In the genomic region with DNA sequence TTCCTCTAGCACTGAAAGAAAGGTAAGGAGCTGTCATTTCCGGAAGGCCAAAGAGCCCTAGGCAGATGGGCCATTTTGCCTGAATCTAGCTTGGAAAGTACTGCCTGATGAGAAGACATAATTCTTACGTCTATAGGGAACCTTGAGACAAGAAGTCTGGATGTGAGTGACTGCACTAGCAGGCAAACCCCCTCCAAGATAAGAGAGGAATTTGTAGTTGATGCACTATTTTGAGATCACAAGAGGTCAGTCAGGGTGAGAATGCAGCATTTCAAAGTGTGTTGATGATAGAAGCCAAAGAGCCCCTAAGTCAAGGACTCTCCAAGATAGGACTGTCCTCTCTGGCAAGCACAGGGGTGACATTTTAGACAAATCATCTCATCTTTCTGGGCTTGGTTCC, we compare ENCODE assay signal across 23 cellular contexts.
"Had no signal": no experiment of that assay in that cellular context is flagged by ENCODE, and none has a peak within 500 bp of the region (broad histone marks: within the 10 kb centered on the region; RNA-seq: fewer than 3 reads in every experiment).

No MANE protein-coding gene starts in this region.

- H3K27me3 ChIP-seq: ovary, stomach, upper lobe of right lung had no signal

- H3K36me3 ChIP-seq: ovary, stomach, upper lobe of right lung had no signal

- H3K4me1 Mint-ChIP-seq: activated naive CD8-positive, alpha-beta T cell treated with anti-CD3 and anti-CD28 coated beads for 36 hours; naive B cell had no signal

- ATAC-seq: foreskin keratinocyte, left lobe of liver, mucosa of descending colon, sciatic nerve, upper lobe of right lung had no signal

- H3K9me3 ChIP-seq: mucosa of descending colon, ovary, stomach, upper lobe of right lung had no signal

- H3K9me3 Mint-ChIP-seq: endodermal cell had no signal

- H3K4me3 Mint-ChIP-seq: activated naive CD8-positive, alpha-beta T cell treated with anti-CD3 and anti-CD28 coated beads for 36 hours; endodermal cell; naive B cell; T-helper 2 cell treated with Interferon-gamma antibody and Interleukin-4, amounts not matched to agents 5 μg/mL and 100 μg/mL, for 36 hours had no signal

- DNase-seq: activated CD4-positive, alpha-beta T cell treated with anti-CD3 and anti-CD28 coated beads, Interleukin-2, amount 50 U/mL, for 4 hours; activated naive CD4-positive, alpha-beta T cell; activated naive CD8-positive, alpha-beta T cell treated with anti-CD3 and anti-CD28 coated beads for 36 hours; activated T-cell treated with anti-CD3 and anti-CD28 coated beads for 4 hours; amygdala; caudate nucleus; dorsolateral prefrontal cortex; endodermal cell; foreskin keratinocyte; hypothalamus; mammary epithelial cell; mucosa of descending colon; naive B cell; ovary; stimulated activated CD4-positive, alpha-beta T cell treated with anti-CD3 and anti-CD28 coated beads, Interleukin-4, amount 100 ng/mL, for 1 hour; stomach; SW 1271; upper lobe of right lung had no signal

- H3K36me3 Mint-ChIP-seq: activated naive CD8-positive, alpha-beta T cell treated with anti-CD3 and anti-CD28 coated beads for 36 hours had no signal

- H3K27ac ChIP-seq: dorsolateral prefrontal cortex, epithelial cell of prostate, foreskin keratinocyte, ovary, stomach, upper lobe of right lung had no signal

- H3K4me1 ChIP-seq: foreskin keratinocyte, stomach, upper lobe of right lung had no signal

- H3K27ac Mint-ChIP-seq: activated naive CD8-positive, alpha-beta T cell treated with anti-CD3 and anti-CD28 coated beads for 36 hours; endodermal cell; naive B cell; T-helper 2 cell treated with Interferon-gamma antibody and Interleukin-4, amounts not matched to agents 5 μg/mL and 100 μg/mL, for 36 hours had no signal

- H3K4me3 ChIP-seq: dorsolateral prefrontal cortex, mucosa of descending colon, ovary, smooth muscle cell, stomach, upper lobe of right lung had no signal
